8 cellular contexts compared by ENCODE assay signal in the genomic region with DNA sequence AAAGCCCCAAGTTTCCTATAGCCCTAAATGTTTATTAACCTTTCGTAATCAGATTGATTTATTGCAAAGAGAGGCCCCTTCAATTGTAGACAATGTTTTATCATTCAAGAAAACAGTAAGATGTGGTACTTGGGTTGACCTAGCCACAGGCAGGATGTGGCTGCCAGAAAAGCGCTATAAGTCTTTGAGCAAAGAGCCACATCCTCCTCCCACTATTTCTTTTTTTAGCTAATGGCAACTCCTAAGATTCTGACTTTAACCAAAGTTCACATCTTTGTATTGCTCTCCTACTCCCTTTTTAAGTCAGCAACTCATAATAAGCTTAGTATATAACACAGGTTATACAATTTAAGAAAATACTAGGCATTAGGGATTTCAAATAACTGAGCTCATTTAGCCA.
DNase-seq lines count a peak whose midpoint lies in the region; ATAC-seq and TF ChIP-seq lines count a peak whose summit lies in the region.

No MANE protein-coding gene starts in this region.

- H3K4me3 ChIP-seq in fibroblast of mammary gland (ENCODE audit: control insufficient read depth, low read depth, low read length) = no peak overlapping the region
- no peak overlapping the region for H3K4me3 ChIP-seq in uterus
- no peak overlapping the region for H3K4me3 ChIP-seq in ovary

- no peak for TF ChIP-seq POLR2A in uterus (IDR thresholded peaks at IDR 0.05)
- no peak for TF ChIP-seq POLR2A in ovary (IDR thresholded peaks at IDR 0.05)

- H3K27ac ChIP-seq in uterus (no peak overlapping the region), ovary (no peak overlapping the region)

- ATAC-seq in GM18861 (IDR thresholded peaks at IDR 0.05; ENCODE audit: unreplicated experiment) (peak; percentile 78), HG02973 (IDR thresholded peaks at IDR 0.05; ENCODE audit: unreplicated experiment) (peak; percentile 77)

- H3K4me3 Mint-ChIP-seq in mesothelial cell of epicardium = no peak overlapping the region

- H3K9me3 ChIP-seq in uterus = no peaks in the 10 kb centered on the region
- H3K9me3 ChIP-seq in ovary = no peaks in the 10 kb centered on the region

- H3K36me3 ChIP-seq in uterus (no peaks in the 10 kb centered on the region), ovary (no peaks in the 10 kb centered on the region)

- peaks cover 5% of the 10 kb centered on the region for H3K4me1 Mint-ChIP-seq in mesothelial cell of epicardium

- intact Hi-C loops in uterus (cut with DNase I; ENCODE audit: low total_unique reads) (no loop called here), ovary (cut with DNase I) (no loop called here)

- no peaks in the 10 kb centered on the region for H3K27me3 Mint-ChIP-seq in mesothelial cell of epicardium (ENCODE audit: low read depth)

- WGBS in ovary, 3 donors = 60 to 78% (median 65%) methylated on average over 2 of the region's 2 CpGs

- H3K27me3 ChIP-seq in uterus = no peaks in the 10 kb centered on the region
- H3K27me3 ChIP-seq in ovary = no peaks in the 10 kb centered on the region

- H3K27ac Mint-ChIP-seq in mesothelial cell of epicardium = no peak overlapping the region

- no peak for TF ChIP-seq EP300 in ovary (IDR thresholded peaks at IDR 0.05)

- no peaks in the 10 kb centered on the region for H3K9me3 Mint-ChIP-seq in mesothelial cell of epicardium

- TF ChIP-seq CTCF in fibroblast of mammary gland (conservative IDR thresholded peaks at IDR 0.05; ENCODE audit: control insufficient read depth, insufficient read depth, low read depth, low read length) = no peak
- TF ChIP-seq CTCF in mesothelial cell of epicardium (IDR thresholded peaks at IDR 0.05; ENCODE audit: unreplicated experiment) = no peak
- no peak for TF ChIP-seq CTCF in uterus (IDR thresholded peaks at IDR 0.05)
- TF ChIP-seq CTCF in ovary (IDR thresholded peaks at IDR 0.05) = no peak

- no peaks in the 10 kb centered on the region for H3K36me3 Mint-ChIP-seq in mesothelial cell of epicardium

- H3K4me1 ChIP-seq in uterus (no peaks in the 10 kb centered on the region), ovary (ENCODE audit: insufficient read depth) (no peaks in the 10 kb centered on the region)

- DNase-seq in T-helper 22 cell (ENCODE audit: low read depth) = peak; percentile 18
- peak; percentile 1 for DNase-seq in fibroblast of mammary gland (ENCODE audit: low read depth)
- no peak for DNase-seq in mesothelial cell of epicardium (ENCODE audit: low spot score in 2 of 2, unreplicated experiment in 2 of 2)
- no peak for DNase-seq in SW480 (ENCODE audit: low spot score)
- DNase-seq in uterus = no peak
- DNase-seq in ovary = no peak

Comparison
In these comparisons a context has a peak if more than half of its experiments do, and no peak if none do; other contexts are left out.
1. DNase-seq: peak in T-helper 22 cell (single experiment) and fibroblast of mammary gland (single experiment); none in mesothelial cell of epicardium (0 of 2), SW480 (single experiment), uterus (0 of 2) and ovary (0 of 5).